Comparison of ENCODE assay signal across 1 cellular context in the genomic region with DNA sequence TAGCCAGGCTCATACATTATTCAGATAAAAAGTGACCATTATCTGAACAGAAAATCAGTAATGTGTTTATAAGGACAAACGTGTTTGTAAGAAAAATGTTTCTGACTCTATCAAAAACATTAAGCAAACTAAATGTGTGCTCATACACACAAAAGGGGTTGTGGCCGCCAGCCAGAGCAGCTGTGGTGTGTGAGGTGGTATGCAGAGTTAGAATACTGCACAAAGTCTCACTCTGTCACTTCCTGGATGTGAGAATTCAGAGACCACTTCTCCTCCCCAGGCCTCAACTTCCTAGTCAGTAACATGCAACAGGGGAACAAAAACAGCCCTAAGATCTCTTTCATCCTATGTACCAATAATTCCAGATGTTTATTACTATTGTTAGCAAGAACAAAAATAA.
TF ChIP-seq lines count a peak whose summit lies in the region.

No MANE protein-coding gene starts in this region.

TF ChIP-seq in SK-N-SH, 30 proteins besides CTCF, POLR2A, EP300 and RAD21 (continued from another document):
- TF ChIP-seq, protein P1, sequence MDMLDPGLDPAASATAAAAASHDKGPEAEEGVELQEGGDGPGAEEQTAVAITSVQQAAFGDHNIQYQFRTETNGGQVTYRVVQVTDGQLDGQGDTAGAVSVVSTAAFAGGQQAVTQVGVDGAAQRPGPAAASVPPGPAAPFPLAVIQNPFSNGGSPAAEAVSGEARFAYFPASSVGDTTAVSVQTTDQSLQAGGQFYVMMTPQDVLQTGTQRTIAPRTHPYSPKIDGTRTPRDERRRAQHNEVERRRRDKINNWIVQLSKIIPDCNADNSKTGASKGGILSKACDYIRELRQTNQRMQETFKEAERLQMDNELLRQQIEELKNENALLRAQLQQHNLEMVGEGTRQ (IDR thresholded peaks at IDR 0.05; ENCODE audit: borderline replicate concordance, low read depth, low read length) = no peak
- TF ChIP-seq GATA2 (CRISPR knock-in tag; IDR thresholded peaks at IDR 0.05) = no peak
- TF ChIP-seq FOXM1 (IDR thresholded peaks at IDR 0.05; ENCODE audit: low read depth) = no peak
- TF ChIP-seq, protein P2, sequence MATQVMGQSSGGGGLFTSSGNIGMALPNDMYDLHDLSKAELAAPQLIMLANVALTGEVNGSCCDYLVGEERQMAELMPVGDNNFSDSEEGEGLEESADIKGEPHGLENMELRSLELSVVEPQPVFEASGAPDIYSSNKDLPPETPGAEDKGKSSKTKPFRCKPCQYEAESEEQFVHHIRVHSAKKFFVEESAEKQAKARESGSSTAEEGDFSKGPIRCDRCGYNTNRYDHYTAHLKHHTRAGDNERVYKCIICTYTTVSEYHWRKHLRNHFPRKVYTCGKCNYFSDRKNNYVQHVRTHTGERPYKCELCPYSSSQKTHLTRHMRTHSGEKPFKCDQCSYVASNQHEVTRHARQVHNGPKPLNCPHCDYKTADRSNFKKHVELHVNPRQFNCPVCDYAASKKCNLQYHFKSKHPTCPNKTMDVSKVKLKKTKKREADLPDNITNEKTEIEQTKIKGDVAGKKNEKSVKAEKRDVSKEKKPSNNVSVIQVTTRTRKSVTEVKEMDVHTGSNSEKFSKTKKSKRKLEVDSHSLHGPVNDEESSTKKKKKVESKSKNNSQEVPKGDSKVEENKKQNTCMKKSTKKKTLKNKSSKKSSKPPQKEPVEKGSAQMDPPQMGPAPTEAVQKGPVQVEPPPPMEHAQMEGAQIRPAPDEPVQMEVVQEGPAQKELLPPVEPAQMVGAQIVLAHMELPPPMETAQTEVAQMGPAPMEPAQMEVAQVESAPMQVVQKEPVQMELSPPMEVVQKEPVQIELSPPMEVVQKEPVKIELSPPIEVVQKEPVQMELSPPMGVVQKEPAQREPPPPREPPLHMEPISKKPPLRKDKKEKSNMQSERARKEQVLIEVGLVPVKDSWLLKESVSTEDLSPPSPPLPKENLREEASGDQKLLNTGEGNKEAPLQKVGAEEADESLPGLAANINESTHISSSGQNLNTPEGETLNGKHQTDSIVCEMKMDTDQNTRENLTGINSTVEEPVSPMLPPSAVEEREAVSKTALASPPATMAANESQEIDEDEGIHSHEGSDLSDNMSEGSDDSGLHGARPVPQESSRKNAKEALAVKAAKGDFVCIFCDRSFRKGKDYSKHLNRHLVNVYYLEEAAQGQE (IDR thresholded peaks at IDR 0.05; ENCODE audit: low read depth, low read length) = no peak
- no peak for TF ChIP-seq MXI1 (IDR thresholded peaks at IDR 0.05; ENCODE audit: low read depth, low read length)
- no peak for TF ChIP-seq FOXJ3 (CRISPR knock-in tag; IDR thresholded peaks at IDR 0.05)
